In genomic region chr1:42657981-42658879, GRCh38 we compare ENCODE assay signal across 1 cellular context.
TF ChIP-seq lines count a peak whose summit lies in the region.

Gene PPIH, plus strand, starts transcription at chr1:42658423. Its CDS starts 24 bp downstream, at chr1:42658447.

TF ChIP-seq in HepG2, 621 proteins besides CTCF, POLR2A, EP300 and RAD21 (continued from another document and continues in another):
- TF ChIP-seq E2F2 (CRISPR knock-in tag; IDR thresholded peaks at IDR 0.05; ENCODE audit: borderline replicate concordance) (no peak), ZNF710 (CRISPR knock-in tag; IDR thresholded peaks at IDR 0.05; ENCODE audit: borderline replicate concordance) (no peak), ERF (CRISPR knock-in tag; IDR thresholded peaks at IDR 0.05) (peak; percentile 96), ZNF788 (CRISPR knock-in tag; IDR thresholded peaks at IDR 0.05; ENCODE audit: borderline replicate concordance) (peak; percentile 88; the same call in 1 of the 2 replicates), ZBTB8A (CRISPR knock-in tag; IDR thresholded peaks at IDR 0.05; ENCODE audit: borderline replicate concordance, low read depth) (no peak), ZNF616 (CRISPR knock-in tag; IDR thresholded peaks at IDR 0.05; ENCODE audit: low read depth) (0 out of 2 replicates have a peak, but pooled peaks have one; percentile 21), ETV6 (CRISPR knock-in tag; conservative IDR thresholded peaks at IDR 0.05) (0 out of 2 replicates have a peak, but pooled peaks have one; percentile 49), ZNF12 (CRISPR knock-in tag; IDR thresholded peaks at IDR 0.05) (no peak; the same call in 1 of the 2 replicates), JDP2 (CRISPR knock-in tag; IDR thresholded peaks at IDR 0.05; ENCODE audit: borderline replicate concordance) (no peak; the same call in 1 of the 2 replicates), AKAP8 (CRISPR knock-in tag; IDR thresholded peaks at IDR 0.05) (no peak), HMGXB4 (CRISPR knock-in tag; IDR thresholded peaks at IDR 0.05; ENCODE audit: borderline replicate concordance in 1 of 2, low read depth in 1 of 2) (peak; percentile 47 to 70; a peak in 2 of 4 replicates), SNRNP70 (IDR thresholded peaks at IDR 0.05; ENCODE audit: low read depth, low read length) (no peak), SKIL (CRISPR knock-in tag; IDR thresholded peaks at IDR 0.05; ENCODE audit: borderline replicate concordance) (peak; percentile 66; the same call in 1 of the 2 replicates), ATAD3A (CRISPR knock-in tag; IDR thresholded peaks at IDR 0.05) (no peak), ZNF75D (CRISPR knock-in tag; IDR thresholded peaks at IDR 0.05; ENCODE audit: borderline replicate concordance) (no peak), NFATC3 (CRISPR knock-in tag; IDR thresholded peaks at IDR 0.05) (no peak; the same call in 1 of the 2 replicates), YEATS4 (CRISPR knock-in tag; IDR thresholded peaks at IDR 0.05; ENCODE audit: borderline replicate concordance) (peak; percentile 84; the same call in 1 of the 2 replicates), ZNF768 (CRISPR knock-in tag; IDR thresholded peaks at IDR 0.05) (peak; percentile 34; the same call in 1 of the 2 replicates), ZNF101 (CRISPR knock-in tag; IDR thresholded peaks at IDR 0.05; ENCODE audit: borderline replicate concordance, low read depth) (no peak), RFX5 (IDR thresholded peaks at IDR 0.05; ENCODE audit: low read depth, low read length) (0 out of 2 replicates have a peak, but pooled peaks have one; percentile 36), RXRA (CRISPR knock-in tag; IDR thresholded peaks at IDR 0.05) (peak; percentile 82; the same call in 1 of the 2 replicates), YY1 (IDR thresholded peaks at IDR 0.05; ENCODE audit: insufficient read depth, insufficient replicate concordance, low read depth, low read length) (peak; percentile 90)
- TF ChIP-seq, protein P1, sequence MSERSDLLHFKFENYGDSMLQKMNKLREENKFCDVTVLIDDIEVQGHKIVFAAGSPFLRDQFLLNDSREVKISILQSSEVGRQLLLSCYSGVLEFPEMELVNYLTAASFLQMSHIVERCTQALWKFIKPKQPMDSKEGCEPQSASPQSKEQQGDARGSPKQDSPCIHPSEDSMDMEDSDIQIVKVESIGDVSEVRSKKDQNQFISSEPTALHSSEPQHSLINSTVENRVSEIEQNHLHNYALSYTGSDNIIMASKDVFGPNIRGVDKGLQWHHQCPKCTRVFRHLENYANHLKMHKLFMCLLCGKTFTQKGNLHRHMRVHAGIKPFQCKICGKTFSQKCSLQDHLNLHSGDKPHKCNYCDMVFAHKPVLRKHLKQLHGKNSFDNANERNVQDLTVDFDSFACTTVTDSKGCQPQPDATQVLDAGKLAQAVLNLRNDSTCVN (CRISPR knock-in tag; IDR thresholded peaks at IDR 0.05; ENCODE audit: borderline replicate concordance): no peak
- TF ChIP-seq, protein P2, sequence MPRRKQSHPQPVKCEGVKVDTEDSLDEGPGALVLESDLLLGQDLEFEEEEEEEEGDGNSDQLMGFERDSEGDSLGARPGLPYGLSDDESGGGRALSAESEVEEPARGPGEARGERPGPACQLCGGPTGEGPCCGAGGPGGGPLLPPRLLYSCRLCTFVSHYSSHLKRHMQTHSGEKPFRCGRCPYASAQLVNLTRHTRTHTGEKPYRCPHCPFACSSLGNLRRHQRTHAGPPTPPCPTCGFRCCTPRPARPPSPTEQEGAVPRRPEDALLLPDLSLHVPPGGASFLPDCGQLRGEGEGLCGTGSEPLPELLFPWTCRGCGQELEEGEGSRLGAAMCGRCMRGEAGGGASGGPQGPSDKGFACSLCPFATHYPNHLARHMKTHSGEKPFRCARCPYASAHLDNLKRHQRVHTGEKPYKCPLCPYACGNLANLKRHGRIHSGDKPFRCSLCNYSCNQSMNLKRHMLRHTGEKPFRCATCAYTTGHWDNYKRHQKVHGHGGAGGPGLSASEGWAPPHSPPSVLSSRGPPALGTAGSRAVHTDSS (CRISPR knock-in tag; conservative IDR thresholded peaks at IDR 0.05): no peak
- TF ChIP-seq, protein P3, sequence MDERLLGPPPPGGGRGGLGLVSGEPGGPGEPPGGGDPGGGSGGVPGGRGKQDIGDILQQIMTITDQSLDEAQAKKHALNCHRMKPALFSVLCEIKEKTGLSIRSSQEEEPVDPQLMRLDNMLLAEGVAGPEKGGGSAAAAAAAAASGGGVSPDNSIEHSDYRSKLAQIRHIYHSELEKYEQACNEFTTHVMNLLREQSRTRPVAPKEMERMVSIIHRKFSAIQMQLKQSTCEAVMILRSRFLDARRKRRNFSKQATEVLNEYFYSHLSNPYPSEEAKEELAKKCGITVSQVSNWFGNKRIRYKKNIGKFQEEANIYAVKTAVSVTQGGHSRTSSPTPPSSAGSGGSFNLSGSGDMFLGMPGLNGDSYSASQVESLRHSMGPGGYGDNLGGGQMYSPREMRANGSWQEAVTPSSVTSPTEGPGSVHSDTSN (CRISPR knock-in tag; IDR thresholded peaks at IDR 0.05): peak; percentile 20; the same call in 1 of the 2 replicates
- TF ChIP-seq, protein P4, sequence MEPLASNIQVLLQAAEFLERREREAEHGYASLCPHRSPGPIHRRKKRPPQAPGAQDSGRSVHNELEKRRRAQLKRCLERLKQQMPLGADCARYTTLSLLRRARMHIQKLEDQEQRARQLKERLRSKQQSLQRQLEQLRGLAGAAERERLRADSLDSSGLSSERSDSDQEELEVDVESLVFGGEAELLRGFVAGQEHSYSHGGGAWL (CRISPR knock-in tag; IDR thresholded peaks at IDR 0.05): peak; percentile 82
- TF ChIP-seq, protein P5, sequence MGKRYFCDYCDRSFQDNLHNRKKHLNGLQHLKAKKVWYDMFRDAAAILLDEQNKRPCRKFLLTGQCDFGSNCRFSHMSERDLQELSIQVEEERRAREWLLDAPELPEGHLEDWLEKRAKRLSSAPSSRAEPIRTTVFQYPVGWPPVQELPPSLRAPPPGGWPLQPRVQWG (CRISPR knock-in tag; IDR thresholded peaks at IDR 0.05; ENCODE audit: borderline replicate concordance, low read depth): no peak
- TF ChIP-seq, protein P6, sequence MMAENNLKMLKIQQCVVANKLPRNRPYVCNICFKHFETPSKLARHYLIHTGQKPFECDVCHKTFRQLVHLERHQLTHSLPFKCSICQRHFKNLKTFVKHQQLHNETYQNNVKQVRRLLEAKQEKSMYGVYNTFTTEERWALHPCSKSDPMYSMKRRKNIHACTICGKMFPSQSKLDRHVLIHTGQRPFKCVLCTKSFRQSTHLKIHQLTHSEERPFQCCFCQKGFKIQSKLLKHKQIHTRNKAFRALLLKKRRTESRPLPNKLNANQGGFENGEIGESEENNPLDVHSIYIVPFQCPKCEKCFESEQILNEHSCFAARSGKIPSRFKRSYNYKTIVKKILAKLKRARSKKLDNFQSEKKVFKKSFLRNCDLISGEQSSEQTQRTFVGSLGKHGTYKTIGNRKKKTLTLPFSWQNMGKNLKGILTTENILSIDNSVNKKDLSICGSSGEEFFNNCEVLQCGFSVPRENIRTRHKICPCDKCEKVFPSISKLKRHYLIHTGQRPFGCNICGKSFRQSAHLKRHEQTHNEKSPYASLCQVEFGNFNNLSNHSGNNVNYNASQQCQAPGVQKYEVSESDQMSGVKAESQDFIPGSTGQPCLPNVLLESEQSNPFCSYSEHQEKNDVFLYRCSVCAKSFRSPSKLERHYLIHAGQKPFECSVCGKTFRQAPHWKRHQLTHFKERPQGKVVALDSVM (CRISPR knock-in tag; IDR thresholded peaks at IDR 0.05): peak; percentile 39; the same call in 1 of the 2 replicates
- TF ChIP-seq, protein P7, sequence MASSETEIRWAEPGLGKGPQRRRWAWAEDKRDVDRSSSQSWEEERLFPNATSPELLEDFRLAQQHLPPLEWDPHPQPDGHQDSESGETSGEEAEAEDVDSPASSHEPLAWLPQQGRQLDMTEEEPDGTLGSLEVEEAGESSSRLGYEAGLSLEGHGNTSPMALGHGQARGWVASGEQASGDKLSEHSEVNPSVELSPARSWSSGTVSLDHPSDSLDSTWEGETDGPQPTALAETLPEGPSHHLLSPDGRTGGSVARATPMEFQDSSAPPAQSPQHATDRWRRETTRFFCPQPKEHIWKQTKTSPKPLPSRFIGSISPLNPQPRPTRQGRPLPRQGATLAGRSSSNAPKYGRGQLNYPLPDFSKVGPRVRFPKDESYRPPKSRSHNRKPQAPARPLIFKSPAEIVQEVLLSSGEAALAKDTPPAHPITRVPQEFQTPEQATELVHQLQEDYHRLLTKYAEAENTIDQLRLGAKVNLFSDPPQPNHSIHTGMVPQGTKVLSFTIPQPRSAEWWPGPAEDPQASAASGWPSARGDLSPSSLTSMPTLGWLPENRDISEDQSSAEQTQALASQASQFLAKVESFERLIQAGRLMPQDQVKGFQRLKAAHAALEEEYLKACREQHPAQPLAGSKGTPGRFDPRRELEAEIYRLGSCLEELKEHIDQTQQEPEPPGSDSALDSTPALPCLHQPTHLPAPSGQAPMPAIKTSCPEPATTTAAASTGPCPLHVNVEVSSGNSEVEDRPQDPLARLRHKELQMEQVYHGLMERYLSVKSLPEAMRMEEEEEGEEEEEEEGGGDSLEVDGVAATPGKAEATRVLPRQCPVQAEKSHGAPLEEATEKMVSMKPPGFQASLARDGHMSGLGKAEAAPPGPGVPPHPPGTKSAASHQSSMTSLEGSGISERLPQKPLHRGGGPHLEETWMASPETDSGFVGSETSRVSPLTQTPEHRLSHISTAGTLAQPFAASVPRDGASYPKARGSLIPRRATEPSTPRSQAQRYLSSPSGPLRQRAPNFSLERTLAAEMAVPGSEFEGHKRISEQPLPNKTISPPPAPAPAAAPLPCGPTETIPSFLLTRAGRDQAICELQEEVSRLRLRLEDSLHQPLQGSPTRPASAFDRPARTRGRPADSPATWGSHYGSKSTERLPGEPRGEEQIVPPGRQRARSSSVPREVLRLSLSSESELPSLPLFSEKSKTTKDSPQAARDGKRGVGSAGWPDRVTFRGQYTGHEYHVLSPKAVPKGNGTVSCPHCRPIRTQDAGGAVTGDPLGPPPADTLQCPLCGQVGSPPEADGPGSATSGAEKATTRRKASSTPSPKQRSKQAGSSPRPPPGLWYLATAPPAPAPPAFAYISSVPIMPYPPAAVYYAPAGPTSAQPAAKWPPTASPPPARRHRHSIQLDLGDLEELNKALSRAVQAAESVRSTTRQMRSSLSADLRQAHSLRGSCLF (CRISPR knock-in tag; IDR thresholded peaks at IDR 0.05; ENCODE audit: borderline replicate concordance): no peak
- TF ChIP-seq, protein P8, sequence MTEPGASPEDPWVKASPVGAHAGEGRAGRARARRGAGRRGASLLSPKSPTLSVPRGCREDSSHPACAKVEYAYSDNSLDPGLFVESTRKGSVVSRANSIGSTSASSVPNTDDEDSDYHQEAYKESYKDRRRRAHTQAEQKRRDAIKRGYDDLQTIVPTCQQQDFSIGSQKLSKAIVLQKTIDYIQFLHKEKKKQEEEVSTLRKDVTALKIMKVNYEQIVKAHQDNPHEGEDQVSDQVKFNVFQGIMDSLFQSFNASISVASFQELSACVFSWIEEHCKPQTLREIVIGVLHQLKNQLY (CRISPR knock-in tag; IDR thresholded peaks at IDR 0.05): peak; percentile 53; the same call in 1 of the 2 replicates
